Comparison of ENCODE assay signal across 23 cellular contexts in the genomic region with DNA sequence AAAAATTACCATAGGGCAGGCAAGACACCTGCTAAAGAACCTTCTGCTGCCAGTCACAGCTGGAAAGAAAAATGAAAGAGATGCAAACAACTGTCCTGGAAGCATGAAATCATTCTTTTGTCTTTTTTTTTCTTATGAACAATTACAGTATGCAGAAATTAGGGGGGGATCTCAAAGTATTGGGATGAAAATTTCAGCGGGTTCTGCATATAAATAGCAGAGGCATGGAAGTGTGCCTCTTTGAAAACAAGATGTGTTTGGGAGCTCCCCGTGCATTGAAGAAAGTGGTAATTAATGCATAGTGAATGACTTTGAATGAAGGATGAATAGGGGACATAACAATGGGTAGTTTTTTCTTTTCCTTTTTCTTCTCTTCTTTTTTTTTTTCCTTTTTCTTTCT.
"Had no signal": no experiment of that assay in that cellular context is flagged by ENCODE, and none has a peak within 500 bp of the region (broad histone marks: within the 10 kb centered on the region; RNA-seq: fewer than 3 reads in every experiment).

No MANE protein-coding gene starts in this region.

- H3K27ac Mint-ChIP-seq: activated naive CD8-positive, alpha-beta T cell treated with anti-CD3 and anti-CD28 coated beads for 36 hours; activated T-helper 2 cell treated with anti-CD3 and anti-CD28 coated beads, Interferon-gamma antibody, Interleukin-2, Interleukin-4, amounts not matched to agents 10 μg/mL and 5 μg/mL and 100 μg/mL, durations not matched to agents 14 hours and 24 hours and 36 hours; mesothelial cell of epicardium; natural killer cell; progenitor cell of endocrine pancreas; stimulated activated naive B cell treated with anti-CD40 and anti-IgM and Interleukin-4, amounts not matched to agents 10 μg/mL and 1 μg/mL and 100 μg/mL, for 72 hours had no signal

- H3K27me3 Mint-ChIP-seq: stimulated activated naive B cell treated with anti-CD40 and anti-IgM and Interleukin-4, amounts not matched to agents 10 μg/mL and 1 μg/mL and 100 μg/mL, for 72 hours had no signal

- DNase-seq: activated CD4-positive, alpha-beta T cell treated with anti-CD3 and anti-CD28 coated beads for 4 hours; activated CD4-positive, alpha-beta T cell treated with anti-CD3 and anti-CD28 coated beads, Interleukin-2, amount 50 U/mL, for 48 hours; activated CD4-positive, CD25-positive, alpha-beta regulatory T cell; activated CD8-positive, alpha-beta memory T cell treated with anti-CD3 and anti-CD28 coated beads, Interleukin-2, amount 50 U/mL, for 48 hours; activated naive CD4-positive, alpha-beta T cell; activated naive CD8-positive, alpha-beta T cell treated with anti-CD3 and anti-CD28 coated beads for 36 hours; activated T-cell treated with anti-CD3 and anti-CD28 coated beads, Interleukin-2, amount 50 U/mL, for 4 hours; colonic mucosa; esophagus squamous epithelium; gastrocnemius medialis; head of caudate nucleus; hypothalamus; left ventricle myocardium superior; mammary epithelial cell; natural killer cell; retina; stimulated activated CD4-positive, alpha-beta T cell treated with anti-CD3 and anti-CD28 coated beads, Interleukin-2, amount 100 ng/mL, for 48 hours; stimulated activated CD8-positive, alpha-beta memory T cell treated with anti-CD3 and anti-CD28 coated beads, Interleukin-4, amount 100 ng/mL, for 48 hours; stimulated activated naive B cell treated with anti-CD40 and anti-IgM and Interleukin-4, amounts not matched to agents 10 μg/mL and 1 μg/mL and 100 μg/mL, for 72 hours; transverse colon had no signal

- H3K4me1 Mint-ChIP-seq: activated naive CD8-positive, alpha-beta T cell treated with anti-CD3 and anti-CD28 coated beads for 36 hours; natural killer cell; stimulated activated naive B cell treated with anti-CD40 and anti-IgM and Interleukin-4, amounts not matched to agents 10 μg/mL and 1 μg/mL and 100 μg/mL, for 72 hours had no signal

- H3K27ac ChIP-seq: colonic mucosa, esophagus squamous epithelium, gastrocnemius medialis, transverse colon had no signal

- H3K4me3 Mint-ChIP-seq: activated naive CD8-positive, alpha-beta T cell treated with anti-CD3 and anti-CD28 coated beads for 36 hours; activated T-cell treated with anti-CD3 and anti-CD28 coated beads, Interleukin-2, amount 50 U/mL, for 4 hours; mesothelial cell of epicardium; natural killer cell; stimulated activated naive B cell treated with anti-CD40 and anti-IgM and Interleukin-4, amounts not matched to agents 10 μg/mL and 1 μg/mL and 100 μg/mL, for 72 hours had no signal

- H3K4me1 ChIP-seq: colonic mucosa, esophagus squamous epithelium, gastrocnemius medialis, transverse colon had no signal

- H3K27me3 ChIP-seq: colonic mucosa, esophagus squamous epithelium, gastrocnemius medialis, transverse colon had no signal

- H3K36me3 ChIP-seq: colonic mucosa, esophagus squamous epithelium, gastrocnemius medialis, transverse colon had no signal

- H3K9me3 Mint-ChIP-seq: activated naive CD8-positive, alpha-beta T cell treated with anti-CD3 and anti-CD28 coated beads for 36 hours; activated T-cell treated with anti-CD3 and anti-CD28 coated beads, Interleukin-2, amount 50 U/mL, for 4 hours; activated T-helper 2 cell treated with anti-CD3 and anti-CD28 coated beads, Interferon-gamma antibody, Interleukin-2, Interleukin-4, amounts not matched to agents 10 μg/mL and 5 μg/mL and 100 μg/mL, durations not matched to agents 14 hours and 24 hours and 36 hours; mesothelial cell of epicardium; stimulated activated naive B cell treated with anti-CD40 and anti-IgM and Interleukin-4, amounts not matched to agents 10 μg/mL and 1 μg/mL and 100 μg/mL, for 72 hours had no signal

- H3K4me3 ChIP-seq: colonic mucosa, esophagus squamous epithelium, gastrocnemius medialis, transverse colon had no signal

- ATAC-seq: activated T-cell treated with anti-CD3 and anti-CD28 coated beads, Interleukin-2, amount 50 U/mL, for 4 hours; gastrocnemius medialis; left ventricle myocardium superior; natural killer cell; stimulated activated naive B cell treated with anti-CD40 and anti-IgM and Interleukin-4, amounts not matched to agents 10 μg/mL and 1 μg/mL and 100 μg/mL, for 72 hours had no signal

- H3K9me3 ChIP-seq: colonic mucosa, esophagus squamous epithelium, gastrocnemius medialis, transverse colon had no signal

- H3K36me3 Mint-ChIP-seq: activated naive CD8-positive, alpha-beta T cell treated with anti-CD3 and anti-CD28 coated beads for 36 hours; mesothelial cell of epicardium; natural killer cell; stimulated activated naive B cell treated with anti-CD40 and anti-IgM and Interleukin-4, amounts not matched to agents 10 μg/mL and 1 μg/mL and 100 μg/mL, for 72 hours had no signal
